ENCODE assay signal across 8 cellular contexts in the genomic region with DNA sequence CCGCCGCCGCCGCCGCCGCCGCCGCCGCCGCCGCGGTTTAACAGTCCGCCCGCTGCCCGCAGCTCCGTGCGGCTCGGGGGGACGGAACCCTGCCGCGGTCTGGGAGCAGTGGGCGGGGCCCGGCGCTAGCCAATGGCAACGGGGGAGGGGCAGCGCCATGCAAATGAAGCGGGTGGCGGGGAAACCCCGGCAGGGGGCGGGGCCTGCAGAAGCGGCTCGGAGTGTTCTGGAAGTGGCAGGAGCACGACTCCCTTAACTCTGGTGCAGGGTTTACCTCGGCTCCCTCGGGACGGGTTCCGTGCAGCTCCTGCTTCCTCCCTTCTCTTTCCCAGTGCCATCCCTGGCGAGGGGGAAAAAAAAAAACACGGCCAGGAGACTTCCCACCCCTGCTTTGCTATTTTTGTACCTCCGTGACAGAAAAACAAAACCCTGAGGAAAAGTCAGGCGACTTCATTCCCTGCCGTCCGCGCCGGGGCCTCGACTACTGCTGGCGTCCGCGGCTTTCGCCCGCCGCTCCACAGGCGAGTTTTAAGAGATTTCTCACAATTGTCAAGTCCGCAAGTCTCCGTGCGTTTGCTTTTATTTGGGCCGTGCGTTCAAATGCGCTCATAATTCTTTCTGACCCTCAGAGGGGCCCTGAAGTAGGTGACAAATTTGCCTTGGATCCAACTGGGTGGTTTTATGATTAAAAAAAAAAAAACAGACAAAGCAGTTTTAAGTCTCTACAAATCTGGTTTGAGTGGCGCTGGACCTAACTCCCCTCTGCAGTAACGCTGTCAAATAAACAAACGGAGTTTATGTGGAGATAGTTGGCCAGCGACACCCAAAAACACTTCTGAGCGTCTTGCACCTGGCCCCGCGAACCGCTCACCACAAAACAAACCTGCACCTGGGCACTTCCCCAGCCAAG. TPM values are rescaled to one million over a fixed set of nuclear protein-coding genes. Genes with fewer than 3 reads are reported as not detected.
A peak's percentile ranks its signal among the peaks of the same experiment; 100 is the strongest.
DNase-seq lines count a peak whose midpoint lies in the region; ATAC-seq and TF ChIP-seq lines count a peak whose summit lies in the region.

KANSL1L (minus strand) TSS at position 101 of the 910 bp plus-strand sequence. CDS start 16,827 bp downstream, outside the sequence.

- intact Hi-C loops in testis (cut with DNase I; ENCODE audit: low total_unique reads): no loop called here

- H3K4me1 Mint-ChIP-seq in activated naive CD8-positive, alpha-beta T cell (ENCODE audit: low read depth): peaks cover 37% of the 10 kb centered on the region
- H3K4me1 Mint-ChIP-seq in glutamatergic neuron (ENCODE audit: low read depth, unreplicated experiment): peaks cover 8% of the 10 kb centered on the region

- peak within 1 kb of the TSS; percentile 98 for H3K4me3 Mint-ChIP-seq in activated naive CD8-positive, alpha-beta T cell
- H3K4me3 Mint-ChIP-seq in glutamatergic neuron (ENCODE audit: unreplicated experiment): peak within 1 kb of the TSS; percentile 94

- H3F3A ChIP-seq in SK-N-SH (replicated peaks; ENCODE audit: insufficient read depth): peaks cover 20% of the 10 kb centered on the region

- TF ChIP-seq EP300 in SK-N-SH (IDR thresholded peaks at IDR 0.05; ENCODE audit: borderline replicate concordance in 1 of 2, low read depth in 1 of 2, low read length in 1 of 2): no peak; a peak in 2 of 4 replicates

- peaks cover 9 to 14% of the 10 kb centered on the region in 2 experiments; a peak in 2 of 4 replicates for H3K4me1 ChIP-seq in SK-N-SH (ENCODE audit: control insufficient read depth in 1 of 2, insufficient read depth in 2 of 2, low read depth in 1 of 2, low read length in 1 of 2)
- peaks cover 28% of the 10 kb centered on the region for H3K4me1 ChIP-seq in osteoblast (ENCODE audit: insufficient read depth, low read length)
- H3K4me1 ChIP-seq in testis: peaks cover 21% of the 10 kb centered on the region

- H3K9me2 ChIP-seq in SK-N-SH: no peaks in the 10 kb centered on the region

- TF ChIP-seq CTCF in SK-N-SH (IDR thresholded peaks at IDR 0.05): no peak
- no peak for TF ChIP-seq CTCF in glutamatergic neuron (IDR thresholded peaks at IDR 0.05; ENCODE audit: partially characterized antibody, unreplicated experiment)
- no peak for TF ChIP-seq CTCF in osteoblast (IDR thresholded peaks at IDR 0.05; ENCODE audit: extremely low read depth, low read depth, low read length)
- no peak for TF ChIP-seq CTCF in testis (IDR thresholded peaks at IDR 0.05)

- DNase-seq in NCI-H1092 (lab: John Stamatoyannopoulos, UW): peak; percentile 91
- DNase-seq in SK-N-SH: peak; percentile 95
- DNase-seq in glutamatergic neuron: peak; percentile 100
- DNase-seq in osteoblast (ENCODE audit: insufficient read length, low spot score, missing footprints): peak; percentile 97
- DNase-seq in testis: peak; percentile 99

- peak; percentile 69 for ATAC-seq in HG02610 (IDR thresholded peaks at IDR 0.05; ENCODE audit: unreplicated experiment)

- peak within 1 kb of the TSS; percentile 92 for H3K9ac ChIP-seq in SK-N-SH

- no peaks in the 10 kb centered on the region for H3K27me3 Mint-ChIP-seq in activated naive CD8-positive, alpha-beta T cell
- peaks cover 7% of the 10 kb centered on the region for H3K27me3 Mint-ChIP-seq in glutamatergic neuron (ENCODE audit: unreplicated experiment)

- POLR2A ChIA-PET in SK-N-SH (lab: Yijun Ruan, JAX): no interaction called here

- H3K27me3 ChIP-seq in SK-N-SH (ENCODE audit: insufficient read depth) (no peaks in the 10 kb centered on the region), osteoblast (ENCODE audit: insufficient read depth, low read length) (peaks cover 3% of the 10 kb centered on the region), testis (no peaks in the 10 kb centered on the region)

- peak within 1 kb of the TSS; percentile 97 for H3K27ac Mint-ChIP-seq in activated naive CD8-positive, alpha-beta T cell
- H3K27ac Mint-ChIP-seq in glutamatergic neuron (ENCODE audit: unreplicated experiment): peak within 1 kb of the TSS; percentile 91

- peak within 1 kb of the TSS; percentile 99 for H3K4me3 ChIP-seq in GM08714 (ENCODE audit: low read length)
- peak within 1 kb of the TSS; percentile 84 to 97 for H3K4me3 ChIP-seq in SK-N-SH (ENCODE audit: low read depth in 2 of 2, low read length in 1 of 2)
- H3K4me3 ChIP-seq in osteoblast (ENCODE audit: insufficient read depth, low read length): peak within 1 kb of the TSS; percentile 85
- peak within 1 kb of the TSS; percentile 95 to 96 for H3K4me3 ChIP-seq in testis

- peak within 1 kb of the TSS; percentile 94 for H2AFZ ChIP-seq in SK-N-SH (ENCODE audit: low read depth)
- peak within 1 kb of the TSS; percentile 93 for H2AFZ ChIP-seq in osteoblast (ENCODE audit: low read length)

- H3K9me3 ChIP-seq in SK-N-SH (no peaks in the 10 kb centered on the region), osteoblast (ENCODE audit: low read depth, low read length) (no peaks in the 10 kb centered on the region), testis (no peaks in the 10 kb centered on the region)

- H3K9me3 Mint-ChIP-seq in activated naive CD8-positive, alpha-beta T cell (ENCODE audit: low read depth): no peaks in the 10 kb centered on the region
- H3K9me3 Mint-ChIP-seq in glutamatergic neuron (ENCODE audit: unreplicated experiment): peaks cover 14% of the 10 kb centered on the region

- H3K36me3 ChIP-seq in SK-N-SH (replicated peaks in 1 of 2; ENCODE audit: control insufficient read depth in 1 of 2, insufficient read depth in 2 of 2, low read length in 1 of 2) (no peaks in the 10 kb centered on the region), osteoblast (ENCODE audit: insufficient read depth, low read length) (no peaks in the 10 kb centered on the region), testis (ENCODE audit: low read depth, missing control alignments) (no peaks in the 10 kb centered on the region)

- H3K27ac ChIP-seq in SK-N-SH (ENCODE audit: low read depth in 2 of 2, low read length in 1 of 2) (peak within 1 kb of the TSS; percentile 98), osteoblast (ENCODE audit: low read depth, low read length) (peak within 1 kb of the TSS; percentile 96), testis (peak within 1 kb of the TSS; percentile 100)

- CTCF ChIA-PET in SK-N-SH (lab: Yijun Ruan, JAX): interaction anchor here (1.2 kb wide), 1 partner anchor 179 kb away, joined by 3 read pairs; no protein-coding TSS in a partner anchor

- H4K20me1 ChIP-seq in SK-N-SH (ENCODE audit: insufficient read depth) (no peaks in the 10 kb centered on the region), osteoblast (ENCODE audit: insufficient read depth, low read length) (no peaks in the 10 kb centered on the region)

- no peaks in the 10 kb centered on the region for H3K36me3 Mint-ChIP-seq in activated naive CD8-positive, alpha-beta T cell
- H3K36me3 Mint-ChIP-seq in glutamatergic neuron (ENCODE audit: unreplicated experiment): no peaks in the 10 kb centered on the region

- peaks cover 31% of the 10 kb centered on the region for H3K79me2 ChIP-seq in SK-N-SH (ENCODE audit: insufficient read depth)
- peaks cover 23% of the 10 kb centered on the region for H3K79me2 ChIP-seq in osteoblast (ENCODE audit: insufficient read depth, low read length)

- H3K4me2 ChIP-seq in SK-N-SH (peak within 1 kb of the TSS; percentile 88), osteoblast (ENCODE audit: insufficient read depth, low read length) (peak within 1 kb of the TSS; percentile 98)

- 1% methylated on average over 34 of the region's 67 CpGs for WGBS in SK-N-SH (ENCODE audit: low lambda C conversion rate)
- 0 to 1% methylated on average over 41 to 58 of the region's 67 CpGs for WGBS in testis, 2 donors

- no peak for TF ChIP-seq RAD21 in SK-N-SH (IDR thresholded peaks at IDR 0.05; ENCODE audit: low read length)

- peak; percentile 76 for TF ChIP-seq POLR2A in testis (IDR thresholded peaks at IDR 0.05)

TF ChIP-seq in SK-N-SH, 30 proteins besides CTCF, POLR2A, EP300 and RAD21 (continues in another document):
- TF ChIP-seq NFIC (IDR thresholded peaks at IDR 0.05; ENCODE audit: borderline replicate concordance): no peak
- no peak for TF ChIP-seq FOSL2 (IDR thresholded peaks at IDR 0.05; ENCODE audit: borderline replicate concordance, low read depth)
- TF ChIP-seq TEAD4 (IDR thresholded peaks at IDR 0.05; ENCODE audit: borderline replicate concordance, insufficient read depth): no peak
- TF ChIP-seq ELF1 (IDR thresholded peaks at IDR 0.05): no peak
- no peak for TF ChIP-seq GABPA (IDR thresholded peaks at IDR 0.05; ENCODE audit: low read depth)
- 0 out of 2 replicates have a peak, but pooled peaks have one; percentile 19 for TF ChIP-seq SIN3A (IDR thresholded peaks at IDR 0.05; ENCODE audit: borderline replicate concordance, low read depth, low read length)
- TF ChIP-seq FOXM1 (IDR thresholded peaks at IDR 0.05; ENCODE audit: low read depth): no peak
- peak; percentile 6; the same call in 1 of the 2 replicates for TF ChIP-seq PBX3 (IDR thresholded peaks at IDR 0.05)
- TF ChIP-seq JUND (IDR thresholded peaks at IDR 0.05): no peak
- no peak; the same call in 1 of the 2 replicates for TF ChIP-seq POLR2AphosphoS5 (IDR thresholded peaks at IDR 0.05; ENCODE audit: low read depth, low read length)
- no peak for TF ChIP-seq SMC3 (IDR thresholded peaks at IDR 0.05; ENCODE audit: low read depth, low read length)
- no peak for TF ChIP-seq RXRA (IDR thresholded peaks at IDR 0.05; ENCODE audit: borderline replicate concordance, low read depth)
- no peak for TF ChIP-seq NRF1 (IDR thresholded peaks at IDR 0.05; ENCODE audit: low read depth, low read length)
- TF ChIP-seq TAF1 (IDR thresholded peaks at IDR 0.05; ENCODE audit: borderline replicate concordance, low read depth, low read length): peak; percentile 63; the same call in 1 of the 2 replicates
- TF ChIP-seq RFX5 (IDR thresholded peaks at IDR 0.05; ENCODE audit: low read length): peak; percentile 53; the same call in 1 of the 2 replicates

RNA-seq across cellular contexts. Expression of gene KANSL1L, which starts in this region (rescaled TPM):
- 5.5 and 7.9 TPM in 2 replicates for polyA plus RNA-seq in SK-N-SH (2012; rRNA removed)
- polyA plus RNA-seq in SK-N-SH (2012; cell fraction: cytosol; rRNA removed): 6.4 and 6.6 TPM in 2 replicates
- 6.3 and 16.7 TPM in 2 replicates for polyA plus RNA-seq in SK-N-SH (2012; cell fraction: nucleus; rRNA removed)
- total RNA-seq in glutamatergic neuron (ENCODE audit: unreplicated experiment): 26.4 TPM
- 37.7 and 38.0 TPM in 2 replicates for total RNA-seq in osteoblast
- 10 to 100 TPM; 53.0 to 80.4 TPM for total RNA-seq in testis
- polyA plus RNA-seq in testis (ENCODE audit: insufficient read depth, low read depth, low replicate concordance): 39.7 TPM

Comparison
In these comparisons a context has a peak if more than half of its experiments do, and no peak if none do; other contexts are left out.
1. Peak in every context shown above with its lines: DNase-seq, ATAC-seq, H3K4me3 ChIP-seq and H3K27ac ChIP-seq.